Comparison of ENCODE assay signal across 36 cellular contexts in genomic region chr4:72552447-72552846, GRCh38. TPM values are rescaled to one million over a fixed set of nuclear protein-coding genes. Genes with fewer than 3 reads are reported as not detected.
"Had no signal": no experiment of that assay in that cellular context is flagged by ENCODE, and none has a peak within 500 bp of the region (broad histone marks: within the 10 kb centered on the region; RNA-seq: fewer than 3 reads in every experiment).

No MANE protein-coding gene starts in this region.

- H3K4me3 ChIP-seq: adrenal gland, body of pancreas, breast epithelium had no signal

- H3K27ac Mint-ChIP-seq: activated B cell treated with CpG ODN at 0.5 μM for 24 hours; activated CD4-positive, alpha-beta memory T cell treated with anti-CD3 and anti-CD28 coated beads for 36 hours; activated CD4-positive, alpha-beta T cell treated with anti-CD3 and anti-CD28 coated beads, Interleukin-2, amount 10 ng/mL, durations not matched to agents 24 days and 14 days; activated CD8-positive, alpha-beta T cell treated with anti-CD3 and anti-CD28 coated beads for 36 hours; activated naive CD4-positive, alpha-beta T cell treated with anti-CD3 and anti-CD28 coated beads for 36 hours; activated naive CD4-positive, alpha-beta T cell treated with anti-CD3 and anti-CD28 coated beads, Interleukin-2, amount 50 U/mL, for 72 hours; activated naive CD8-positive, alpha-beta T cell treated with anti-CD3 and anti-CD28 coated beads for 36 hours; activated T-cell treated with anti-CD3 and anti-CD28 coated beads, Interleukin-2, amount 50 U/mL, for 72 hours; activated T-helper 1 cell treated with anti-CD3 and anti-CD28 coated beads, Interleukin-12 subunit alpha, Interleukin-12 subunit beta, Interleukin-2, Interleukin-4 antibody, amounts not matched to agents 30 ng/mL and 10 ng/mL and 1 ng/mL, durations not matched to agents 14 hours and 24 hours and 36 hours; activated T-helper 17 cell treated with anti-CD3 and anti-CD28 coated beads, Interleukin-2, amount 50 U/mL, for 72 hours; T-helper 1 cell treated with Interleukin-12 subunit alpha and Interleukin-12 subunit beta and Interleukin-4 antibody, amounts not matched to agents 30 μg/mL and 1 μg/mL, for 36 hours; T-helper 2 cell treated with Interferon-gamma antibody and Interleukin-4, amounts not matched to agents 5 μg/mL and 100 μg/mL, for 36 hours had no signal

- H3K27me3 ChIP-seq: adrenal gland, body of pancreas, brain microvascular endothelial cell, breast epithelium had no signal

- H3K36me3 Mint-ChIP-seq: activated CD4-positive, alpha-beta memory T cell treated with anti-CD3 and anti-CD28 coated beads for 36 hours; activated naive CD4-positive, alpha-beta T cell treated with anti-CD3 and anti-CD28 coated beads, Interleukin-2, amount 50 U/mL, for 72 hours; activated naive CD8-positive, alpha-beta T cell treated with anti-CD3 and anti-CD28 coated beads for 36 hours had no signal

- H3K27ac ChIP-seq: adrenal gland, body of pancreas, brain microvascular endothelial cell, breast epithelium, VCaP had no signal

- H3K9me3 Mint-ChIP-seq: activated B cell treated with CpG ODN at 0.5 μM for 24 hours; activated CD4-positive, alpha-beta memory T cell treated with anti-CD3 and anti-CD28 coated beads for 36 hours; activated CD4-positive, alpha-beta T cell treated with anti-CD3 and anti-CD28 coated beads, Interleukin-2, amount 10 ng/mL, durations not matched to agents 24 days and 14 days; activated CD8-positive, alpha-beta T cell treated with anti-CD3 and anti-CD28 coated beads for 36 hours; activated naive CD4-positive, alpha-beta T cell treated with anti-CD3 and anti-CD28 coated beads for 36 hours; activated naive CD8-positive, alpha-beta T cell treated with anti-CD3 and anti-CD28 coated beads for 36 hours; activated T-cell treated with anti-CD3 and anti-CD28 coated beads, Interleukin-2, amount 50 U/mL, for 4 hours; activated T-cell treated with anti-CD3 and anti-CD28 coated beads, Interleukin-2, amount 50 U/mL, for 72 hours; activated T-helper 1 cell treated with anti-CD3 and anti-CD28 coated beads, Interleukin-12 subunit alpha, Interleukin-12 subunit beta, Interleukin-2, Interleukin-4 antibody, amounts not matched to agents 30 ng/mL and 10 ng/mL and 1 ng/mL, durations not matched to agents 14 hours and 24 hours and 36 hours; activated T-helper 17 cell treated with anti-CD3 and anti-CD28 coated beads, Interleukin-2, amount 50 U/mL, for 72 hours; T-helper 1 cell treated with Interleukin-12 subunit alpha and Interleukin-12 subunit beta and Interleukin-4 antibody, amounts not matched to agents 30 μg/mL and 1 μg/mL, for 36 hours; T-helper 2 cell treated with Interferon-gamma antibody and Interleukin-4, amounts not matched to agents 5 μg/mL and 100 μg/mL, for 36 hours had no signal

- H3K36me3 ChIP-seq: adrenal gland, brain microvascular endothelial cell, breast epithelium had no signal

- H3K4me1 Mint-ChIP-seq: activated B cell treated with CpG ODN at 0.5 μM for 24 hours; activated CD4-positive, alpha-beta T cell treated with anti-CD3 and anti-CD28 coated beads, Interleukin-2, amount 10 ng/mL, durations not matched to agents 24 days and 14 days; activated naive CD8-positive, alpha-beta T cell treated with anti-CD3 and anti-CD28 coated beads for 36 hours; activated T-helper 17 cell treated with anti-CD3 and anti-CD28 coated beads, Interleukin-2, amount 50 U/mL, for 72 hours; central memory CD8-positive, alpha-beta T cell had no signal

- H3K4me3 Mint-ChIP-seq: activated B cell treated with CpG ODN at 0.5 μM for 24 hours; activated CD4-positive, alpha-beta memory T cell treated with anti-CD3 and anti-CD28 coated beads for 36 hours; activated CD4-positive, alpha-beta T cell treated with anti-CD3 and anti-CD28 coated beads, Interleukin-2, amount 10 ng/mL, durations not matched to agents 24 days and 14 days; activated CD8-positive, alpha-beta T cell treated with anti-CD3 and anti-CD28 coated beads for 36 hours; activated naive CD4-positive, alpha-beta T cell treated with anti-CD3 and anti-CD28 coated beads for 36 hours; activated naive CD8-positive, alpha-beta T cell treated with anti-CD3 and anti-CD28 coated beads for 36 hours; activated T-cell treated with anti-CD3 and anti-CD28 coated beads, Interleukin-2, amount 50 U/mL, for 4 hours; activated T-cell treated with anti-CD3 and anti-CD28 coated beads, Interleukin-2, amount 50 U/mL, for 72 hours; activated T-helper 1 cell treated with anti-CD3 and anti-CD28 coated beads, Interleukin-12 subunit alpha, Interleukin-12 subunit beta, Interleukin-2, Interleukin-4 antibody, amounts not matched to agents 30 ng/mL and 10 ng/mL and 1 ng/mL, durations not matched to agents 14 hours and 24 hours and 36 hours; activated T-helper 17 cell treated with anti-CD3 and anti-CD28 coated beads, Interleukin-2, amount 50 U/mL, for 72 hours; central memory CD8-positive, alpha-beta T cell; T-helper 1 cell treated with Interleukin-12 subunit alpha and Interleukin-12 subunit beta and Interleukin-4 antibody, amounts not matched to agents 30 μg/mL and 1 μg/mL, for 36 hours; T-helper 2 cell treated with Interferon-gamma antibody and Interleukin-4, amounts not matched to agents 5 μg/mL and 100 μg/mL, for 36 hours had no signal

- H3K9me3 ChIP-seq: adrenal gland, body of pancreas, breast epithelium had no signal

- H3K27me3 Mint-ChIP-seq: activated B cell treated with CpG ODN at 0.5 μM for 24 hours; activated CD4-positive, alpha-beta T cell treated with anti-CD3 and anti-CD28 coated beads, Interleukin-2, amount 10 ng/mL, durations not matched to agents 24 days and 14 days; activated naive CD8-positive, alpha-beta T cell treated with anti-CD3 and anti-CD28 coated beads for 36 hours; central memory CD8-positive, alpha-beta T cell had no signal

- DNase-seq: activated B cell treated with CpG ODN at 0.5 μM for 24 hours; activated CD4-positive, alpha-beta memory T cell treated with anti-CD3 and anti-CD28 coated beads for 36 hours; activated CD4-positive, alpha-beta T cell treated with anti-CD3 and anti-CD28 coated beads for 4 hours; activated CD4-positive, alpha-beta T cell treated with anti-CD3 and anti-CD28 coated beads, Interleukin-2, amount 10 ng/mL, durations not matched to agents 24 days and 14 days; activated CD4-positive, alpha-beta T cell treated with anti-CD3 and anti-CD28 coated beads, Interleukin-2, amount 50 U/mL, for 1 hour; activated CD4-positive, alpha-beta T cell treated with anti-CD3 and anti-CD28 coated beads, Interleukin-2, amount 50 U/mL, for 4 hours; activated CD4-positive, CD25-positive, alpha-beta regulatory T cell treated with anti-CD3 and anti-CD28 coated beads, Interleukin-2, amount 50 U/mL, for 72 hours; activated CD8-positive, alpha-beta memory T cell treated with anti-CD3 and anti-CD28 coated beads, Interleukin-2, amount 50 U/mL, for 4 hours; activated CD8-positive, alpha-beta T cell treated with anti-CD3 and anti-CD28 coated beads for 36 hours; activated effector memory CD4-positive, alpha-beta T cell treated with anti-CD3 and anti-CD28 coated beads, Interleukin-2, amount 50 U/mL, for 16 hours; activated gamma-delta T cell treated with Interleukin-2 at 50 U/mL for 16 hours; activated naive CD4-positive, alpha-beta T cell; activated naive CD4-positive, alpha-beta T cell treated with anti-CD3 and anti-CD28 coated beads for 36 hours; activated naive CD4-positive, alpha-beta T cell treated with anti-CD3 and anti-CD28 coated beads, Interleukin-2, amount 50 U/mL, for 16 hours; activated naive CD8-positive, alpha-beta T cell treated with anti-CD3 and anti-CD28 coated beads for 36 hours; activated T-cell treated with anti-CD3 and anti-CD28 coated beads for 4 hours; activated T-cell treated with anti-CD3 and anti-CD28 coated beads, Interleukin-2, amount 50 U/mL, for 1 hour; activated T-cell treated with anti-CD3 and anti-CD28 coated beads, Interleukin-2, amount 50 U/mL, for 4 hours; activated T-cell treated with anti-CD3 and anti-CD28 coated beads, Interleukin-2, amount 50 U/mL, for 72 hours; adrenal gland; amniotic stem cell; aorta; body of pancreas; brain microvascular endothelial cell; cerebellar nuclear complex; T-helper 1 cell; T-helper 2 cell; T-helper 9 cell had no signal

- H3K4me1 ChIP-seq: adrenal gland, body of pancreas, breast epithelium had no signal

- ATAC-seq: activated CD8-positive, alpha-beta T cell treated with anti-CD3 and anti-CD28 coated beads for 36 hours; activated naive CD4-positive, alpha-beta T cell treated with anti-CD3 and anti-CD28 coated beads, Interleukin-2, amount 50 U/mL, for 72 hours; activated T-cell treated with anti-CD3 and anti-CD28 coated beads, Interleukin-2, amount 50 U/mL, for 4 hours; activated T-cell treated with anti-CD3 and anti-CD28 coated beads, Interleukin-2, amount 50 U/mL, for 72 hours; activated T-helper 17 cell treated with anti-CD3 and anti-CD28 coated beads, Interleukin-2, amount 50 U/mL, for 72 hours; body of pancreas had no signal

RNA-seq across cellular contexts. Expression of gene ADAMTS3, which starts 16.6 kb away (rescaled TPM):
- total RNA-seq: activated B cell treated with CpG ODN at 0.5 μM for 24 hours; activated CD4-positive, alpha-beta memory T cell treated with anti-CD3 and anti-CD28 coated beads for 36 hours; activated CD4-positive, alpha-beta T cell treated with anti-CD3 and anti-CD28 coated beads, Interleukin-2, amount 10 ng/mL, durations not matched to agents 24 days and 14 days; activated CD8-positive, alpha-beta T cell treated with anti-CD3 and anti-CD28 coated beads for 36 hours; activated naive CD4-positive, alpha-beta T cell treated with anti-CD3 and anti-CD28 coated beads for 36 hours; activated naive CD4-positive, alpha-beta T cell treated with anti-CD3 and anti-CD28 coated beads, Interleukin-2, amount 50 U/mL, for 72 hours; activated naive CD8-positive, alpha-beta T cell treated with anti-CD3 and anti-CD28 coated beads for 36 hours; activated T-cell treated with anti-CD3 and anti-CD28 coated beads, Interleukin-2, amount 50 U/mL, for 72 hours; activated T-helper 1 cell treated with anti-CD3 and anti-CD28 coated beads, Interleukin-12 subunit alpha, Interleukin-12 subunit beta, Interleukin-2, Interleukin-4 antibody, amounts not matched to agents 30 ng/mL and 10 ng/mL and 1 ng/mL, durations not matched to agents 14 hours and 24 hours and 36 hours; activated T-helper 17 cell treated with anti-CD3 and anti-CD28 coated beads, Interleukin-2, amount 50 U/mL, for 72 hours had no signal
